In genomic region chr6:43497129-43497396, GRCh38 we compare ENCODE assay signal across 11 cellular contexts. TPM values are rescaled to one million over a fixed set of nuclear protein-coding genes. Genes with fewer than 3 reads are reported as not detected.
"Had no signal": no experiment of that assay in that cellular context is flagged by ENCODE, and none has a peak within 500 bp of the region (broad histone marks: within the 10 kb centered on the region; RNA-seq: fewer than 3 reads in every experiment).

No MANE protein-coding gene starts in this region.

- H3K9me3 Mint-ChIP-seq: activated naive CD4-positive, alpha-beta T cell treated with anti-CD3 and anti-CD28 coated beads, Interleukin-2, amount 50 U/mL, for 72 hours; activated T-cell treated with anti-CD3 and anti-CD28 coated beads, Interleukin-2, amount 50 U/mL, for 4 hours; natural killer cell treated with Interleukin-12 subunit alpha and Interleukin-12 subunit beta and Interleukin-15 and Interleukin-18, amount 100 ng/mL, for 72 hours had no signal

- ATAC-seq: activated CD8-positive, alpha-beta memory T cell treated with anti-CD3 and anti-CD28 coated beads, Interleukin-2, amount 10 ng/mL, durations not matched to agents 7 days and 5 days; activated naive CD4-positive, alpha-beta T cell treated with anti-CD3 and anti-CD28 coated beads, Interleukin-2, amount 50 U/mL, for 72 hours; activated T-cell treated with anti-CD3 and anti-CD28 coated beads, Interleukin-2, amount 50 U/mL, for 4 hours; natural killer cell treated with Interleukin-12 subunit alpha and Interleukin-12 subunit beta and Interleukin-15 and Interleukin-18, amount 100 ng/mL, for 72 hours had no signal

- H3K27me3 Mint-ChIP-seq: activated CD8-positive, alpha-beta memory T cell treated with anti-CD3 and anti-CD28 coated beads, Interleukin-2, amount 10 ng/mL, durations not matched to agents 7 days and 5 days; natural killer cell treated with Interleukin-12 subunit alpha and Interleukin-12 subunit beta and Interleukin-15 and Interleukin-18, amount 100 ng/mL, for 72 hours had no signal

- H3K4me3 Mint-ChIP-seq: activated CD8-positive, alpha-beta memory T cell treated with anti-CD3 and anti-CD28 coated beads, Interleukin-2, amount 10 ng/mL, durations not matched to agents 7 days and 5 days; activated T-cell treated with anti-CD3 and anti-CD28 coated beads, Interleukin-2, amount 50 U/mL, for 4 hours; natural killer cell treated with Interleukin-12 subunit alpha and Interleukin-12 subunit beta and Interleukin-15 and Interleukin-18, amount 100 ng/mL, for 72 hours had no signal

- H3K4me3 ChIP-seq: lower lobe of right lung, skin epidermis had no signal

- H3K27ac Mint-ChIP-seq: activated CD8-positive, alpha-beta memory T cell treated with anti-CD3 and anti-CD28 coated beads, Interleukin-2, amount 10 ng/mL, durations not matched to agents 7 days and 5 days had no signal

- H3K27ac ChIP-seq: brain microvascular endothelial cell, lower lobe of right lung had no signal

- H3K36me3 Mint-ChIP-seq: activated naive CD4-positive, alpha-beta T cell treated with anti-CD3 and anti-CD28 coated beads, Interleukin-2, amount 50 U/mL, for 72 hours; natural killer cell treated with Interleukin-12 subunit alpha and Interleukin-12 subunit beta and Interleukin-15 and Interleukin-18, amount 100 ng/mL, for 72 hours had no signal

- DNase-seq: activated CD4-positive, CD25-positive, alpha-beta regulatory T cell; activated CD8-positive, alpha-beta memory T cell treated with anti-CD3 and anti-CD28 coated beads, Interleukin-2, amount 10 ng/mL, durations not matched to agents 7 days and 5 days; activated effector memory CD4-positive, alpha-beta T cell treated with anti-CD3 and anti-CD28 coated beads, Interleukin-2, amount 50 U/mL, for 16 hours; activated T-cell treated with anti-CD3 and anti-CD28 coated beads, Interleukin-2, amount 50 U/mL, for 4 hours; lower lobe of right lung; occipital lobe had no signal

- H3K9me3 ChIP-seq: lower lobe of right lung had no signal

- H3K27me3 ChIP-seq: brain microvascular endothelial cell had no signal

RNA-seq across cellular contexts. Expression of gene LRRC73, which starts 13.1 kb away (rescaled TPM):
- total RNA-seq: urinary bladder had no signal

RNA-seq across cellular contexts. Expression of gene DLK2, which starts 41.7 kb away (rescaled TPM):
- total RNA-seq: activated CD8-positive, alpha-beta memory T cell treated with anti-CD3 and anti-CD28 coated beads, Interleukin-2, amount 10 ng/mL, durations not matched to agents 7 days and 5 days had no signal
